In genomic region chr18:73476021-73476420, GRCh38 we compare ENCODE assay signal across 19 cellular contexts.
DNase-seq lines count a peak whose midpoint lies in the region; ATAC-seq, FAIRE-seq and TF ChIP-seq lines count a peak whose summit lies in the region.
"Had no signal": no experiment of that assay in that cellular context is flagged by ENCODE, and none has a peak within 500 bp of the region (broad histone marks: within the 10 kb centered on the region; RNA-seq: fewer than 3 reads in every experiment).

No MANE protein-coding gene starts in this region.

- peak; percentile 58 for DNase-seq in putamen (ENCODE audit: low spot score)
- no peak for DNase-seq in HuH-7 (ENCODE audit: low spot score)
- DNase-seq in Calu3 = no peak
- DNase-seq: 8988T; ACHN; BE2C; C1 segment of cervical spinal cord; CD4-positive, alpha-beta memory T cell; CD4-positive, CD25-positive, alpha-beta regulatory T cell; CD8-positive, alpha-beta memory T cell; COR-L47; DMS79 treated with DMSO at 0.1 percent for 48 hours; GF-D8 had no signal

- no peak for TF ChIP-seq CTCF in Calu3 (IDR thresholded peaks at IDR 0.05; ENCODE audit: unreplicated experiment)

- FAIRE-seq in endometrium (lab: Jason Lieb, UNC) = peak; percentile 12
- FAIRE-seq: G401.6, GM12891, GM19239 had no signal

- no peaks in the 10 kb centered on the region for H3K4me1 Mint-ChIP-seq in Calu3 (ENCODE audit: low read depth, unreplicated experiment)
- H3K4me1 Mint-ChIP-seq: CD14-positive monocyte; CD4-positive, alpha-beta memory T cell; CD4-positive, CD25-positive, alpha-beta regulatory T cell; CD8-positive, alpha-beta memory T cell had no signal

- ATAC-seq in GM21717 (IDR thresholded peaks at IDR 0.05; ENCODE audit: unreplicated experiment) = no peak

- peaks cover 3% of the 10 kb centered on the region for H3K9me3 Mint-ChIP-seq in Calu3 (ENCODE audit: low read depth, unreplicated experiment)

- no peak overlapping the region for H3K4me3 Mint-ChIP-seq in Calu3 (ENCODE audit: low read depth, unreplicated experiment)
- H3K4me3 Mint-ChIP-seq: CD14-positive monocyte; CD4-positive, alpha-beta memory T cell; CD4-positive, CD25-positive, alpha-beta regulatory T cell; CD8-positive, alpha-beta memory T cell had no signal

- CTCF ChIA-PET in Calu3 (lab: Charles Lee) = no interaction called here

- H3K27ac Mint-ChIP-seq in Calu3 (ENCODE audit: unreplicated experiment) = no peak overlapping the region
- H3K27ac Mint-ChIP-seq: CD14-positive monocyte; CD4-positive, alpha-beta memory T cell; CD4-positive, CD25-positive, alpha-beta regulatory T cell; CD8-positive, alpha-beta memory T cell had no signal

- intact Hi-C loops in Calu3 (cut with micrococcal nuclease; ENCODE audit: unreplicated experiment) = no loop called here

- BruUV-seq in Calu3 (replicated peaks; lab: Mats Ljungman, UMichigan) = no TSS peak

- H3K27me3 Mint-ChIP-seq in Calu3 (ENCODE audit: unreplicated experiment) = no peaks in the 10 kb centered on the region
- H3K27me3 Mint-ChIP-seq: CD4-positive, alpha-beta memory T cell; CD4-positive, CD25-positive, alpha-beta regulatory T cell had no signal

- no peaks in the 10 kb centered on the region for H3K36me3 Mint-ChIP-seq in Calu3 (ENCODE audit: insufficient read depth, unreplicated experiment)
- H3K36me3 Mint-ChIP-seq: CD14-positive monocyte; CD4-positive, alpha-beta memory T cell; CD4-positive, CD25-positive, alpha-beta regulatory T cell; CD8-positive, alpha-beta memory T cell had no signal
